11 cellular contexts compared by ENCODE assay signal in the genomic region with DNA sequence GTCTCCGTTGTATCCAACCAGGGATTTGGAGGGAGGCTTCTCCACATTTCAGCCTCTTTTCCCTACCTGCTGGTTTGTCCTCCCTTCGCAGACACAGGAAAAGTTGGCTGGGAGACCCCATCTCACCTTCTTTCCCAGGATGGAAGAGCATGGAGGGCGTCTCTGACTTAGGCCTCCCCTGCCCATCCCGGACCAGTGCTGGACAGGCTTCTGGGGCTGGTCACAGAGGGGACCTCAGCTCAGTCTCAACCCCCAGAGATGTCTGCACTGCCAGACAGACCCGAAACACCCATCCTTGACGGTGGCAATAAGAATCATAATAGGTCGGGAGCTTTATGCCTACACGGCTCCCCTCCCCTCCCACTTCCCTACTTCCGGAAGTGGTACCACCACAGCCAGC. TPM values are rescaled to one million over a fixed set of nuclear protein-coding genes. Genes with fewer than 3 reads are reported as not detected.
DNase-seq lines count a peak whose midpoint lies in the region; ATAC-seq, FAIRE-seq and TF ChIP-seq lines count a peak whose summit lies in the region.
"Had no signal": no experiment of that assay in that cellular context is flagged by ENCODE, and none has a peak within 500 bp of the region (broad histone marks: within the 10 kb centered on the region; RNA-seq: fewer than 3 reads in every experiment).

No MANE protein-coding gene starts in this region.

- WGBS in gastroesophageal sphincter (ENCODE audit: low coverage in 1 of 2), 2 donors: 47% methylated on average over 7 of the region's 9 CpGs; no CpG with 5 or more reads in 1 of the 2 donors
- 59 to 68% (median 64%) methylated on average over 9 of the region's 9 CpGs for WGBS in small intestine, 3 donors

- ATAC-seq in GM23338 (no peak), T-helper 17 cell (no peak), gastroesophageal sphincter (no peak)
- ATAC-seq: SK-N-SH treated with all-trans-retinoic acid at 6 μM for 48 hours had no signal

- peak overlapping the region; percentile 84 for H3K4me3 Mint-ChIP-seq in GM23338
- H3K4me3 Mint-ChIP-seq in T-helper 17 cell: peak overlapping the region; percentile 85

- H3K27me3 ChIP-seq in GM23338 (ENCODE audit: insufficient read depth) (no peaks in the 10 kb centered on the region), gastroesophageal sphincter (no peaks in the 10 kb centered on the region), skeletal muscle tissue (ENCODE audit: control insufficient read depth in 3 of 3, insufficient read depth in 3 of 3, low read length in 3 of 3) (no peaks in the 10 kb centered on the region), small intestine (ENCODE audit: control insufficient read depth in 2 of 2, insufficient read depth in 2 of 2, low read length in 2 of 2) (no peaks in the 10 kb centered on the region)

- no peak for FAIRE-seq in small intestine (lab: Jason Lieb, UNC)
- FAIRE-seq: G401.6 had no signal

- H3K36me3 ChIP-seq in GM23338 (ENCODE audit: insufficient read depth) (no peaks in the 10 kb centered on the region), gastroesophageal sphincter (no peaks in the 10 kb centered on the region), skeletal muscle tissue (ENCODE audit: control insufficient read depth in 3 of 3, insufficient read depth in 3 of 3, low read length in 3 of 3) (no peaks in the 10 kb centered on the region), small intestine (ENCODE audit: control insufficient read depth in 2 of 2, insufficient read depth in 2 of 2, low read length in 2 of 2) (no peaks in the 10 kb centered on the region)

- H3K27me3 Mint-ChIP-seq in GM23338 (ENCODE audit: insufficient read depth, low read depth, poor library complexity) (peaks cover 10% of the 10 kb centered on the region), T-helper 17 cell (peaks cover 7% of the 10 kb centered on the region)

- H3K9me3 ChIP-seq in T-helper 17 cell (ENCODE audit: control insufficient read depth, low read length, poor library complexity, severe bottlenecking) (no peaks in the 10 kb centered on the region), gastroesophageal sphincter (no peaks in the 10 kb centered on the region), skeletal muscle tissue (ENCODE audit: control insufficient read depth in 3 of 3, low read length in 3 of 3) (no peaks in the 10 kb centered on the region), small intestine (ENCODE audit: control insufficient read depth, low read depth) (no peaks in the 10 kb centered on the region)

- H3K27ac ChIP-seq in GM23338 (ENCODE audit: low read depth): no peak overlapping the region
- H3K27ac ChIP-seq in gastroesophageal sphincter: peak overlapping the region; percentile 71 to 97 (median 94)
- H3K27ac ChIP-seq in skeletal muscle tissue (ENCODE audit: low read depth, low read length): no peak overlapping the region
- H3K27ac ChIP-seq in small intestine (ENCODE audit: low read depth in 1 of 2, low read length in 1 of 2): peak overlapping the region in 1 of 2 donors; percentile 49

- no peak for DNase-seq in GM23338 (ENCODE audit: low spot score)
- no peak for DNase-seq in T-helper 17 cell
- no peak for DNase-seq in kidney glomerular epithelial cell (lab: John Stamatoyannopoulos, UW)
- no peak for DNase-seq in small intestine
- no peak for DNase-seq in middle frontal gyrus (ENCODE audit: extremely low spot score, low spot score)
- DNase-seq: activated effector memory CD4-positive, alpha-beta T cell treated with anti-CD3 and anti-CD28 coated beads, Interleukin-2, amount 50 U/mL, for 16 hours; NCI-H2029 treated with DMSO at 0.1 percent for 48 hours had no signal

- TF ChIP-seq CTCF in GM23338 (conservative IDR thresholded peaks at IDR 0.05; ENCODE audit: low read depth in 2 of 2) (no peak), gastroesophageal sphincter (IDR thresholded peaks at IDR 0.05) (no peak)

- H3K9ac ChIP-seq in skeletal muscle tissue (ENCODE audit: low read depth in 1 of 3, low read length in 3 of 3): peak overlapping the region in 2 of 3 donors; percentile 62 to 69

- no peak overlapping the region for H3K4me3 ChIP-seq in GM23338
- peak overlapping the region; percentile 70 to 93 for H3K4me3 ChIP-seq in gastroesophageal sphincter
- H3K4me3 ChIP-seq in skeletal muscle tissue (ENCODE audit: low read length in 3 of 3): peak overlapping the region; percentile 26 to 59 (median 52)
- H3K4me3 ChIP-seq in small intestine (ENCODE audit: low read depth in 1 of 2, low read length in 2 of 2): no peak overlapping the region

- H3F3A ChIP-seq in GM23338 (replicated peaks; ENCODE audit: low read depth): no peaks in the 10 kb centered on the region

- H3K4me1 ChIP-seq in GM23338 (ENCODE audit: insufficient read depth): peaks cover 18% of the 10 kb centered on the region
- peaks cover 10 to 69% (median 49%) of the 10 kb centered on the region in 3 donors for H3K4me1 ChIP-seq in gastroesophageal sphincter
- H3K4me1 ChIP-seq in skeletal muscle tissue (ENCODE audit: control insufficient read depth in 3 of 3, insufficient read depth in 3 of 3, low read length in 3 of 3): peaks cover 37 to 42% (median 41%) of the 10 kb centered on the region in 3 donors
- H3K4me1 ChIP-seq in small intestine (ENCODE audit: control insufficient read depth in 2 of 2, insufficient read depth in 1 of 2, low read depth in 1 of 2, low read length in 1 of 2): peaks cover 6 to 9% of the 10 kb centered on the region in 2 donors

- H3K9me2 ChIP-seq in GM23338 (ENCODE audit: insufficient read depth): no peaks in the 10 kb centered on the region

- no peak overlapping the region for H3K4me2 ChIP-seq in GM23338

- H3K9me3 Mint-ChIP-seq in GM23338: no peaks in the 10 kb centered on the region; the same call in 2 of the 3 replicates

- no peaks in the 10 kb centered on the region for H3K36me3 Mint-ChIP-seq in GM23338 (ENCODE audit: low read depth)
- H3K36me3 Mint-ChIP-seq in T-helper 17 cell (ENCODE audit: low read depth): peaks cover 2% of the 10 kb centered on the region

- H3K79me2 ChIP-seq in GM23338 (replicated peaks; ENCODE audit: insufficient read depth): peaks cover 32% of the 10 kb centered on the region

- peaks cover 3% of the 10 kb centered on the region; the same call in 1 of the 2 replicates for H4K20me1 ChIP-seq in GM23338 (replicated peaks; ENCODE audit: insufficient read depth)

- H3K4me1 Mint-ChIP-seq in GM23338: peaks cover 45% of the 10 kb centered on the region
- H3K4me1 Mint-ChIP-seq in T-helper 17 cell: peaks cover 18% of the 10 kb centered on the region

- no peak for TF ChIP-seq POLR2A in gastroesophageal sphincter (IDR thresholded peaks at IDR 0.05)

- H2AFZ ChIP-seq in GM23338: no peak overlapping the region

- no peak overlapping the region for H3K27ac Mint-ChIP-seq in GM23338
- H3K27ac Mint-ChIP-seq in T-helper 17 cell: no peak overlapping the region

- no peak for TF ChIP-seq EP300 in gastroesophageal sphincter (IDR thresholded peaks at IDR 0.05)

TF ChIP-seq in GM23338, 12 proteins besides CTCF, POLR2A, EP300 and RAD21 (continues in another document):
- no peak for TF ChIP-seq JUNB (IDR thresholded peaks at IDR 0.05; ENCODE audit: unreplicated experiment)
- TF ChIP-seq, protein P1, sequence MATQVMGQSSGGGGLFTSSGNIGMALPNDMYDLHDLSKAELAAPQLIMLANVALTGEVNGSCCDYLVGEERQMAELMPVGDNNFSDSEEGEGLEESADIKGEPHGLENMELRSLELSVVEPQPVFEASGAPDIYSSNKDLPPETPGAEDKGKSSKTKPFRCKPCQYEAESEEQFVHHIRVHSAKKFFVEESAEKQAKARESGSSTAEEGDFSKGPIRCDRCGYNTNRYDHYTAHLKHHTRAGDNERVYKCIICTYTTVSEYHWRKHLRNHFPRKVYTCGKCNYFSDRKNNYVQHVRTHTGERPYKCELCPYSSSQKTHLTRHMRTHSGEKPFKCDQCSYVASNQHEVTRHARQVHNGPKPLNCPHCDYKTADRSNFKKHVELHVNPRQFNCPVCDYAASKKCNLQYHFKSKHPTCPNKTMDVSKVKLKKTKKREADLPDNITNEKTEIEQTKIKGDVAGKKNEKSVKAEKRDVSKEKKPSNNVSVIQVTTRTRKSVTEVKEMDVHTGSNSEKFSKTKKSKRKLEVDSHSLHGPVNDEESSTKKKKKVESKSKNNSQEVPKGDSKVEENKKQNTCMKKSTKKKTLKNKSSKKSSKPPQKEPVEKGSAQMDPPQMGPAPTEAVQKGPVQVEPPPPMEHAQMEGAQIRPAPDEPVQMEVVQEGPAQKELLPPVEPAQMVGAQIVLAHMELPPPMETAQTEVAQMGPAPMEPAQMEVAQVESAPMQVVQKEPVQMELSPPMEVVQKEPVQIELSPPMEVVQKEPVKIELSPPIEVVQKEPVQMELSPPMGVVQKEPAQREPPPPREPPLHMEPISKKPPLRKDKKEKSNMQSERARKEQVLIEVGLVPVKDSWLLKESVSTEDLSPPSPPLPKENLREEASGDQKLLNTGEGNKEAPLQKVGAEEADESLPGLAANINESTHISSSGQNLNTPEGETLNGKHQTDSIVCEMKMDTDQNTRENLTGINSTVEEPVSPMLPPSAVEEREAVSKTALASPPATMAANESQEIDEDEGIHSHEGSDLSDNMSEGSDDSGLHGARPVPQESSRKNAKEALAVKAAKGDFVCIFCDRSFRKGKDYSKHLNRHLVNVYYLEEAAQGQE (IDR thresholded peaks at IDR 0.05; ENCODE audit: unreplicated experiment): no peak
- no peak for TF ChIP-seq EZH2phosphoT487 (IDR thresholded peaks at IDR 0.05; ENCODE audit: unreplicated experiment)
- TF ChIP-seq NANOG (IDR thresholded peaks at IDR 0.05; ENCODE audit: borderline replicate concordance): no peak
- TF ChIP-seq, protein P2, sequence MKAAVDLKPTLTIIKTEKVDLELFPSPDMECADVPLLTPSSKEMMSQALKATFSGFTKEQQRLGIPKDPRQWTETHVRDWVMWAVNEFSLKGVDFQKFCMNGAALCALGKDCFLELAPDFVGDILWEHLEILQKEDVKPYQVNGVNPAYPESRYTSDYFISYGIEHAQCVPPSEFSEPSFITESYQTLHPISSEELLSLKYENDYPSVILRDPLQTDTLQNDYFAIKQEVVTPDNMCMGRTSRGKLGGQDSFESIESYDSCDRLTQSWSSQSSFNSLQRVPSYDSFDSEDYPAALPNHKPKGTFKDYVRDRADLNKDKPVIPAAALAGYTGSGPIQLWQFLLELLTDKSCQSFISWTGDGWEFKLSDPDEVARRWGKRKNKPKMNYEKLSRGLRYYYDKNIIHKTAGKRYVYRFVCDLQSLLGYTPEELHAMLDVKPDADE (IDR thresholded peaks at IDR 0.05): no peak

RNA-seq across cellular contexts. Expression of gene WFS1, which starts 1.6 kb away (rescaled TPM):
- total RNA-seq in GM23338 (2014; rRNA removed; shearing (Covaris generic)): 42.3 and 45.4 TPM in 2 replicates
- 24.2 and 24.7 TPM in 2 replicates for polyA plus RNA-seq in GM23338 (2016; fragmentation: Nextera tagmentation; extraction: Ambion mirVana)
- 1 to 10 TPM; 1.7 to 2.4 TPM for total RNA-seq in T-helper 17 cell
- 100 to 1,000 TPM in 2 of 4 donors, 10 to 100 TPM in 2; 95.7 to 137 (median 101) TPM for total RNA-seq in gastroesophageal sphincter
- total RNA-seq in skeletal muscle tissue: 11.0 TPM
- 10 to 100 TPM in 1 of 3 donors, 1 to 10 TPM in 2; 4.1 to 15.7 (median 8.7) TPM for polyA plus RNA-seq in small intestine

Comparison
In these comparisons a context has a peak if more than half of its experiments do, and no peak if none do; other contexts are left out.
1. H3K27ac ChIP-seq: peak in gastroesophageal sphincter (4 of 4); none in GM23338 (single experiment) and skeletal muscle tissue (single experiment).
2. H3K4me3 ChIP-seq: peak in gastroesophageal sphincter (2 of 2) and skeletal muscle tissue (3 of 3); none in GM23338 (single experiment) and small intestine (0 of 2).